9 cellular contexts compared by ENCODE assay signal in the genomic region with DNA sequence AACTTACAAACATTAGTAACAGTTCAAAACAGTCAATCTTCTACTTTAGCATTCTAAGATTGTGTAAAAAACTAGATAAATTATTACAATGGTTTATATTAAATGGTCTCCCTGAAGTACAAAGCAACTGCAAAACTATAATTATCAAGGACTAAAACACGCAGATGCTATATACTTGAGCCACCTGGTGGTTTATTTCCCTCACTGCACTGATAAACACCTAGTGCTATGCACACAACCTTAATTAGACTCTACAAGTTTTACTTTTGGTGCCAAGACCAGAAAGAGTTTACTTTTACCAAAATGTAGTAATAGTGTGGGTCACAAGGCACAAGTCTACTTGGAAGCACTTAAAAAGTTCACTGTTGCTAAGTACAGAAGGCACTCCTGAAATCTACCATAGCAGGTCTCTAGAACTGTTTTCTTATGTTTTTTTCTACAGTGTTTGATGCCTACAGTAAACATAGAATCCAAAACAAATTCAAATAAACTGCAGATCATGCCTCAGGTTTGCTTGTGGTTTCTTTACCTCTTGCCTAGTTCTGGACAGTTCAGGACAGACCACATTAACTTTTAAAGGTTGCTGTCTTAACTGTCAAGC. TPM values are rescaled to one million over a fixed set of nuclear protein-coding genes. Genes with fewer than 3 reads are reported as not detected.
DNase-seq lines count a peak whose midpoint lies in the region; ATAC-seq, FAIRE-seq and TF ChIP-seq lines count a peak whose summit lies in the region.
"Had no signal": no experiment of that assay in that cellular context is flagged by ENCODE, and none has a peak within 500 bp of the region (broad histone marks: within the 10 kb centered on the region; RNA-seq: fewer than 3 reads in every experiment).

No MANE protein-coding gene starts in this region.

- BruUV-seq in endothelial cell of umbilical vein (replicated peaks; lab: Mats Ljungman, UMichigan): no TSS peak

- no peaks in the 10 kb centered on the region for H3K9me3 ChIP-seq in endothelial cell of umbilical vein (replicated peaks; ENCODE audit: control insufficient read depth, insufficient read depth, low read length)

- DNase-seq in AML-193 (lab: John Stamatoyannopoulos, UW) (peak; percentile 71 to 72), NAMALWA (ENCODE audit: low spot score) (peak; percentile 68), SKM-1 treated with dmso at 0.1 percent for 144 hours (lab: John Stamatoyannopoulos, UW; ENCODE audit: unreplicated experiment) (peak; percentile 23), endothelial cell of umbilical vein (ENCODE audit: low read depth, low spot score) (peak; percentile 88), mucosa of gallbladder (ENCODE audit: low spot score) (peak; percentile 33)
- no peak for DNase-seq in activated CD4-positive, alpha-beta memory T cell treated with anti-CD3 and anti-CD28 coated beads for 36 hours

- no peaks in the 10 kb centered on the region for H3K36me3 ChIP-seq in endothelial cell of umbilical vein (ENCODE audit: control insufficient read depth in 2 of 2, extremely low read depth in 1 of 2, insufficient read depth in 2 of 2, low read length in 2 of 2)

- TF ChIP-seq POLR2A in endothelial cell of umbilical vein (IDR thresholded peaks at IDR 0.05; ENCODE audit: low read depth, low read length): no peak

- ATAC-seq in HG03097 (IDR thresholded peaks at IDR 0.05; ENCODE audit: low FRiP score, unreplicated experiment): no peak

- H4K20me1 ChIP-seq in endothelial cell of umbilical vein (replicated peaks; ENCODE audit: control insufficient read depth, extremely low read depth, insufficient read depth, low read length): no peaks in the 10 kb centered on the region

- H3K79me2 ChIP-seq in endothelial cell of umbilical vein (ENCODE audit: control insufficient read depth, insufficient read depth, low read length): no peaks in the 10 kb centered on the region

- no peak overlapping the region for H3K27ac ChIP-seq in endothelial cell of umbilical vein (ENCODE audit: insufficient read depth, low read depth, low read length)

- POLR2A ChIA-PET in endothelial cell of umbilical vein (lab: Charles Lee): no interaction called here
- POLR2A ChIA-PET in activated CD4-positive, alpha-beta memory T cell treated with anti-CD3 and anti-CD28 coated beads for 36 hours (lab: Charles Lee): no interaction called here

- peaks cover 3% of the 10 kb centered on the region for H3K36me3 Mint-ChIP-seq in activated CD4-positive, alpha-beta memory T cell treated with anti-CD3 and anti-CD28 coated beads for 36 hours
- H3K36me3 Mint-ChIP-seq: IgD-negative memory B cell had no signal

- no peaks in the 10 kb centered on the region for H3K9me3 Mint-ChIP-seq in activated CD4-positive, alpha-beta memory T cell treated with anti-CD3 and anti-CD28 coated beads for 36 hours
- H3K9me3 Mint-ChIP-seq: IgD-negative memory B cell had no signal

- TF ChIP-seq CTCF in GM12874 (IDR thresholded peaks at IDR 0.05; ENCODE audit: insufficient read depth, low read depth, low read length) (peak; percentile 59), endothelial cell of umbilical vein (IDR thresholded peaks at IDR 0.05; ENCODE audit: extremely low read depth in 1 of 2, insufficient read depth in 1 of 2, low read depth in 1 of 2, low read length in 2 of 2) (peak; percentile 50 to 53)

- H3K27me3 ChIP-seq in endothelial cell of umbilical vein (ENCODE audit: control insufficient read depth in 2 of 2, insufficient read depth in 2 of 2, low read length in 2 of 2): no peaks in the 10 kb centered on the region

- CTCF ChIA-PET in endothelial cell of umbilical vein (lab: Charles Lee): interaction anchor here (0.7 to 2.6 kb wide), 7 partner anchors 9 to 595 kb away, joined by 3 to 13 read pairs (median 3); no protein-coding TSS in a partner anchor
- CTCF ChIA-PET in activated CD4-positive, alpha-beta memory T cell treated with anti-CD3 and anti-CD28 coated beads for 36 hours (lab: Charles Lee): interaction anchor here (0.8 to 2.4 kb wide), 6 partner anchors 14 to 600 kb away, joined by 3 to 9 read pairs (median 4); no protein-coding TSS in a partner anchor

- no peak overlapping the region for H3K4me3 Mint-ChIP-seq in activated CD4-positive, alpha-beta memory T cell treated with anti-CD3 and anti-CD28 coated beads for 36 hours
- H3K4me3 Mint-ChIP-seq: IgD-negative memory B cell had no signal

- no peak overlapping the region for H3K9ac ChIP-seq in endothelial cell of umbilical vein (replicated peaks; ENCODE audit: extremely low read depth, insufficient read depth, low read length)

- H2AFZ ChIP-seq in endothelial cell of umbilical vein (ENCODE audit: low read depth, low read length): no peak overlapping the region

- no peaks in the 10 kb centered on the region for H3K4me1 Mint-ChIP-seq in activated CD4-positive, alpha-beta memory T cell treated with anti-CD3 and anti-CD28 coated beads for 36 hours (ENCODE audit: low read depth)

- H3K4me3 ChIP-seq in endothelial cell of umbilical vein (replicated peaks in 1 of 3; ENCODE audit: insufficient read depth in 1 of 3, low read depth in 1 of 3, low read length in 3 of 3): no peak overlapping the region

- H3K27ac Mint-ChIP-seq in activated CD4-positive, alpha-beta memory T cell treated with anti-CD3 and anti-CD28 coated beads for 36 hours: no peak overlapping the region
- H3K27ac Mint-ChIP-seq: IgD-negative memory B cell had no signal

- no peaks in the 10 kb centered on the region for H3K9me1 ChIP-seq in endothelial cell of umbilical vein (replicated peaks; ENCODE audit: control insufficient read depth, extremely low read depth, insufficient read depth, low read length)

- peaks cover 11% of the 10 kb centered on the region for H3K4me1 ChIP-seq in endothelial cell of umbilical vein (ENCODE audit: control insufficient read depth, extremely low read depth, insufficient read depth, low read length)

- intact Hi-C loops in endothelial cell of umbilical vein (cut with micrococcal nuclease): loop anchor here (1.0 to 2.0 kb wide), 6 partner anchors 72 to 600 kb away; no protein-coding TSS in a partner anchor
- intact Hi-C loops in activated CD4-positive, alpha-beta memory T cell treated with anti-CD3 and anti-CD28 coated beads for 36 hours (cut with micrococcal nuclease): loop anchor here (1.0 to 2.0 kb wide), 2 partner anchors 592 to 599 kb away; no protein-coding TSS in a partner anchor

- dilution Hi-C loops in endothelial cell of umbilical vein (cut with MboI; ENCODE audit: extremely low pct_ligation_motif_present, low sequenced_read_pairs): no loop called here

- no peak overlapping the region for H3K4me2 ChIP-seq in endothelial cell of umbilical vein (ENCODE audit: insufficient read depth, low read length)

- peak; percentile 77 for FAIRE-seq in endothelial cell of umbilical vein (lab: Jason Lieb, UNC)

- H3K27me3 Mint-ChIP-seq in activated CD4-positive, alpha-beta memory T cell treated with anti-CD3 and anti-CD28 coated beads for 36 hours: no peaks in the 10 kb centered on the region

TF ChIP-seq in endothelial cell of umbilical vein, 7 proteins besides CTCF, POLR2A, EP300 and RAD21:
- TF ChIP-seq MYC (IDR thresholded peaks at IDR 0.05; ENCODE audit: low read depth, low read length) (no peak), GATA2 (IDR thresholded peaks at IDR 0.05; ENCODE audit: insufficient read depth, insufficient read length, low read depth, low read length) (no peak), FOS (IDR thresholded peaks at IDR 0.05; ENCODE audit: borderline replicate concordance, insufficient read depth, low read length) (no peak), JUN (IDR thresholded peaks at IDR 0.05; ENCODE audit: borderline replicate concordance, insufficient read depth, insufficient read length, low read depth) (no peak), POLR2AphosphoS5 (IDR thresholded peaks at IDR 0.05; ENCODE audit: insufficient read depth, low read depth, low read length) (no peak), EZH2 (IDR thresholded peaks at IDR 0.05; ENCODE audit: borderline replicate concordance, low read depth, low read length, severe bottlenecking) (no peak)
- TF ChIP-seq, protein P1, sequence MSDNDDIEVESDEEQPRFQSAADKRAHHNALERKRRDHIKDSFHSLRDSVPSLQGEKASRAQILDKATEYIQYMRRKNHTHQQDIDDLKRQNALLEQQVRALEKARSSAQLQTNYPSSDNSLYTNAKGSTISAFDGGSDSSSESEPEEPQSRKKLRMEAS (IDR thresholded peaks at IDR 0.05; ENCODE audit: insufficient read depth, insufficient read length): no peak

RNA-seq across cellular contexts. Expression of a gene that starts 49.2 kb away (rescaled TPM):
- total RNA-seq in endothelial cell of umbilical vein: 23.5 TPM in 2 replicates
- 9.8 and 10.5 TPM in 2 replicates for polyA plus RNA-seq in endothelial cell of umbilical vein
- 16.1 and 17.1 TPM in 2 replicates for polyA plus RNA-seq in endothelial cell of umbilical vein (2011; cell fraction: cytosol; rRNA removed)
- polyA plus RNA-seq in endothelial cell of umbilical vein (2011; cell fraction: nucleus; rRNA removed): 10.5 and 13.9 TPM in 2 replicates
- polyA plus RNA-seq in endothelial cell of umbilical vein (2012): 18.7 and 20.6 TPM in 2 replicates
- 11.4 and 11.9 TPM in 2 replicates for polyA minus RNA-seq in endothelial cell of umbilical vein
- 9.5 TPM for polyA minus RNA-seq in endothelial cell of umbilical vein (2011; cell fraction: cytosol; rRNA and poly(A)+ RNA removed)
- polyA minus RNA-seq in endothelial cell of umbilical vein (2011; cell fraction: nucleus; rRNA and poly(A)+ RNA removed): 21.8 and 31.4 TPM in 2 replicates
- total RNA-seq in mucosa of gallbladder: 105 TPM
- 10 to 100 TPM; 34.7 to 36.4 TPM for total RNA-seq in activated CD4-positive, alpha-beta memory T cell treated with anti-CD3 and anti-CD28 coated beads for 36 hours
